ENCODE assay signal across 7 cellular contexts in genomic region chr1:246689409-246689997, GRCh38. TPM values are rescaled to one million over a fixed set of nuclear protein-coding genes. Genes with fewer than 3 reads are reported as not detected.
DNase-seq lines count a peak whose midpoint lies in the region; TF ChIP-seq lines count a peak whose summit lies in the region.

No MANE protein-coding gene starts in this region.

- no peak overlapping the region for H3K9ac ChIP-seq in H9 (ENCODE audit: extremely low read depth, insufficient read length, low read length)
- no peak overlapping the region for H3K9ac ChIP-seq in rectal smooth muscle tissue (ENCODE audit: low read length)

- no peaks in the 10 kb centered on the region for H3K9me3 ChIP-seq in H9 (ENCODE audit: control insufficient read depth, low read depth, low read length)
- no peaks in the 10 kb centered on the region for H3K9me3 ChIP-seq in adrenal gland (replicated peaks in 1 of 3)
- peaks cover 12% of the 10 kb centered on the region for H3K9me3 ChIP-seq in left ventricle myocardium inferior (replicated peaks)

- intact Hi-C loops in adrenal gland (cut with DNase I): loop anchor here (10.0 kb wide), 2 partner anchors 65 to 185 kb away; partner anchors contain the start of gene SMYD3 (in 1 of the 2)
- intact Hi-C loops in left ventricle myocardium inferior (cut with micrococcal nuclease): no loop called here

- no peaks in the 10 kb centered on the region for H3K36me3 ChIP-seq in adrenal gland (replicated peaks in 1 of 2)
- H3K36me3 ChIP-seq in left ventricle myocardium inferior: no peaks in the 10 kb centered on the region
- H3K36me3 ChIP-seq in rectal smooth muscle tissue (ENCODE audit: control insufficient read depth, insufficient read depth, low read length): no peaks in the 10 kb centered on the region

- no peak overlapping the region for H2AFZ ChIP-seq in H9 (ENCODE audit: low read length)

- H2BK5ac ChIP-seq in H9 (ENCODE audit: insufficient read length, low read length): no peak overlapping the region

- H4K91ac ChIP-seq in H9 (ENCODE audit: insufficient read length, low read depth, low read length): no peak overlapping the region

- H3K23ac ChIP-seq in H9 (ENCODE audit: insufficient read length, low read depth, low read length): no peak overlapping the region

- DNase-seq in GM12865 (ENCODE audit: low read depth) (peak; percentile 76), H9 (peak; percentile 72), LoVo (ENCODE audit: low spot score) (peak; percentile 70), RKO (ENCODE audit: low spot score) (peak; percentile 87), adrenal gland (peak; percentile 57 to 78 (median 66)), left ventricle myocardium inferior (peak; percentile 51)

- H3K56ac ChIP-seq in H9 (ENCODE audit: insufficient read length, low read depth, low read length): no peak overlapping the region

- no peak overlapping the region for H3K4ac ChIP-seq in H9 (ENCODE audit: low read depth, low read length)

- H4K8ac ChIP-seq in H9 (replicated peaks; ENCODE audit: insufficient read length, low read depth, low read length): no peak overlapping the region

- no peak overlapping the region for H3K18ac ChIP-seq in H9 (ENCODE audit: insufficient read length, low read depth, low read length)

- H4K20me1 ChIP-seq in H9 (ENCODE audit: control insufficient read depth, insufficient read depth, insufficient read length): no peaks in the 10 kb centered on the region

- peaks cover 3 to 7% (median 6%) of the 10 kb centered on the region in 3 experiments; a peak in 6 of 7 replicates for H3K36me3 Mint-ChIP-seq in H9 (ENCODE audit: insufficient read depth in 1 of 3, low read depth in 3 of 3)

- no peak overlapping the region for H2BK20ac ChIP-seq in H9 (ENCODE audit: low read depth, low read length, poor library complexity, severe bottlenecking)

- H4K5ac ChIP-seq in H9 (ENCODE audit: insufficient read length, low read depth, low read length): no peak overlapping the region

- WGBS in H9 (ENCODE audit: extremely low coverage, insufficient read length, low lambda C conversion rate): no CpG with 5 or more reads among the region's 16 CpGs
- 8 to 13% (median 12%) methylated on average over 7 to 16 of the region's 16 CpGs for WGBS in adrenal gland, 4 donors

- H3K27ac Mint-ChIP-seq in H9: no peak overlapping the region

- peaks cover 21 to 24% of the 10 kb centered on the region in 2 experiments for H3K9me3 Mint-ChIP-seq in H9

- no peak overlapping the region for H2BK120ac ChIP-seq in H9 (ENCODE audit: low read depth, low read length, poor library complexity, severe bottlenecking)

- H2AK5ac ChIP-seq in H9 (ENCODE audit: insufficient read length, low read length): no peak overlapping the region

- no peaks in the 10 kb centered on the region for H3K27me3 ChIP-seq in H9 (ENCODE audit: insufficient read depth, low read length)
- H3K27me3 ChIP-seq in adrenal gland: no peaks in the 10 kb centered on the region
- no peaks in the 10 kb centered on the region for H3K27me3 ChIP-seq in left ventricle myocardium inferior (ENCODE audit: low read depth)
- H3K27me3 ChIP-seq in rectal smooth muscle tissue (ENCODE audit: control insufficient read depth, insufficient read depth, low read length): no peaks in the 10 kb centered on the region

- no peaks in the 10 kb centered on the region for H3K4me1 ChIP-seq in H9 (ENCODE audit: insufficient read depth, low read length)
- peaks cover 0 to 9% of the 10 kb centered on the region in 2 donors for H3K4me1 ChIP-seq in adrenal gland (replicated peaks in 1 of 2)
- peaks cover 19% of the 10 kb centered on the region for H3K4me1 ChIP-seq in left ventricle myocardium inferior
- peaks cover 3% of the 10 kb centered on the region for H3K4me1 ChIP-seq in rectal smooth muscle tissue (ENCODE audit: control insufficient read depth, insufficient read depth, low read length)

- no peak overlapping the region for H2BK15ac ChIP-seq in H9 (ENCODE audit: low read depth, low read length)

- H3K4me3 Mint-ChIP-seq in H9: no peak overlapping the region

- no peak for TF ChIP-seq POLR2A in adrenal gland (IDR thresholded peaks at IDR 0.05)

- H3K4me1 Mint-ChIP-seq in H9: 0 out of 4 replicates have a peak, but pooled peaks cover 2 to 4% of the 10 kb centered on the region in 2 experiments

- H2BK12ac ChIP-seq in H9 (ENCODE audit: insufficient read length, low read depth, low read length): no peak overlapping the region

- H3K4me3 ChIP-seq in GM12865 (ENCODE audit: low read depth, low read length) (no peak overlapping the region), adrenal gland (peak overlapping the region in 1 of 4 donors; percentile 42), left ventricle myocardium inferior (peak overlapping the region; percentile 58), rectal smooth muscle tissue (ENCODE audit: low read length) (peak overlapping the region; percentile 36)

- H3T11ph ChIP-seq in H9 (ENCODE audit: low read length): no peak overlapping the region

- peaks cover 2% of the 10 kb centered on the region; the same call in 1 of the 2 replicates for H3K27me3 Mint-ChIP-seq in H9 (ENCODE audit: low read depth)

- H3K14ac ChIP-seq in H9 (ENCODE audit: insufficient read depth, low read length): no peak overlapping the region

- TF ChIP-seq CTCF in GM12865 (IDR thresholded peaks at IDR 0.05; ENCODE audit: insufficient read depth, low read depth, low read length, missing control alignments): peak; percentile 86
- peak; percentile 89 for TF ChIP-seq CTCF in H9 (conservative IDR thresholded peaks at IDR 0.05)
- TF ChIP-seq CTCF in adrenal gland (IDR thresholded peaks at IDR 0.05): peak; percentile 68 to 84 (median 78)
- TF ChIP-seq CTCF in left ventricle myocardium inferior (IDR thresholded peaks at IDR 0.05; ENCODE audit: borderline replicate concordance): peak; percentile 86

- no peak overlapping the region for H3K27ac ChIP-seq in H9 (ENCODE audit: insufficient read length, low read depth, low read length)
- no peak overlapping the region for H3K27ac ChIP-seq in adrenal gland
- H3K27ac ChIP-seq in left ventricle myocardium inferior (replicated peaks): peak overlapping the region; percentile 47
- no peak overlapping the region for H3K27ac ChIP-seq in rectal smooth muscle tissue (ENCODE audit: low read depth, low read length)

- no peak overlapping the region for H3K4me2 ChIP-seq in H9 (ENCODE audit: insufficient read depth, insufficient read length, low read length)

- no peaks in the 10 kb centered on the region for H3K79me1 ChIP-seq in H9 (ENCODE audit: insufficient read depth, low read depth, low read length, poor library complexity, severe bottlenecking)

- H3K79me2 ChIP-seq in H9 (ENCODE audit: insufficient read depth, low read length): no peaks in the 10 kb centered on the region

- no peaks in the 10 kb centered on the region for H3K23me2 ChIP-seq in H9 (ENCODE audit: insufficient read length, low read depth, low read length, poor library complexity, severe bottlenecking)

RNA-seq across cellular contexts. Expression of gene SCCPDH, which starts 34.7 kb away (rescaled TPM):
- total RNA-seq in H9 (2021) (19.5 and 20.7 TPM in 2 replicates), adrenal gland (100 to 1,000 TPM in 1 of 8 donors, 10 to 100 TPM in 7; 34.2 to 108 (median 60.7) TPM), left ventricle myocardium inferior (29.4 TPM)
- 100 to 1,000 TPM in 1 of 3 donors, 10 to 100 TPM in 2; 12.0 to 116 (median 27.6) TPM for polyA plus RNA-seq in adrenal gland
